1 cellular context compared by ENCODE assay signal in genomic region chr9:128115187-128116103, GRCh38.
TF ChIP-seq lines count a peak whose summit lies in the region.

No MANE protein-coding gene starts in this region.

TF ChIP-seq in HepG2, 621 proteins besides CTCF, POLR2A, EP300 and RAD21 (continued from another document and continues in another):
- no peak for TF ChIP-seq GLI4 (CRISPR knock-in tag; IDR thresholded peaks at IDR 0.05; ENCODE audit: borderline replicate concordance)
- TF ChIP-seq ZNF646 (CRISPR knock-in tag; IDR thresholded peaks at IDR 0.05) = no peak
- TF ChIP-seq USF2 (IDR thresholded peaks at IDR 0.05; ENCODE audit: low read depth, low read length) = peak; percentile 64
- TF ChIP-seq USF2 (CRISPR knock-in tag; IDR thresholded peaks at IDR 0.05; ENCODE audit: borderline replicate concordance) = peak; percentile 91; the same call in 1 of the 2 replicates
- no peak for TF ChIP-seq ATF7 (IDR thresholded peaks at IDR 0.05)
- peak; percentile 90; the same call in 1 of the 2 replicates for TF ChIP-seq ATF7 (CRISPR knock-in tag; IDR thresholded peaks at IDR 0.05)
- TF ChIP-seq TERF1 (CRISPR knock-in tag; IDR thresholded peaks at IDR 0.05) = no peak
- peak; percentile 79; the same call in 1 of the 2 replicates for TF ChIP-seq AKAP8 (CRISPR knock-in tag; IDR thresholded peaks at IDR 0.05)
- TF ChIP-seq ZNF781 (CRISPR knock-in tag; IDR thresholded peaks at IDR 0.05; ENCODE audit: borderline replicate concordance, not compliant biosample characterization) = peak; percentile 71
- no peak for TF ChIP-seq CENPT (CRISPR knock-in tag; IDR thresholded peaks at IDR 0.05; ENCODE audit: low read depth)
- peak; percentile 84; the same call in 1 of the 2 replicates for TF ChIP-seq SPEN (CRISPR knock-in tag; IDR thresholded peaks at IDR 0.05; ENCODE audit: low read depth)
- TF ChIP-seq CHCHD3 (CRISPR knock-in tag; IDR thresholded peaks at IDR 0.05) = 0 out of 2 replicates have a peak, but pooled peaks have one; percentile 24
- TF ChIP-seq ZSCAN25 (CRISPR knock-in tag; IDR thresholded peaks at IDR 0.05) = peak; percentile 82
- TF ChIP-seq PHF8 (CRISPR knock-in tag; IDR thresholded peaks at IDR 0.05) = peak; percentile 53
- TF ChIP-seq HMG20B (CRISPR knock-in tag; conservative IDR thresholded peaks at IDR 0.05) = peak; percentile 77; the same call in 1 of the 2 replicates
- peak; percentile 90 for TF ChIP-seq ZNF318 (CRISPR knock-in tag; IDR thresholded peaks at IDR 0.05)
- peak; percentile 99 for TF ChIP-seq MED1 (CRISPR knock-in tag; IDR thresholded peaks at IDR 0.05)
- no peak for TF ChIP-seq ZNF557 (CRISPR knock-in tag; IDR thresholded peaks at IDR 0.05)
- TF ChIP-seq ZNF484 (CRISPR knock-in tag; IDR thresholded peaks at IDR 0.05; ENCODE audit: borderline replicate concordance, low read depth) = 0 out of 2 replicates have a peak, but pooled peaks have one; percentile 65
- no peak for TF ChIP-seq SETDB1 (CRISPR knock-in tag; IDR thresholded peaks at IDR 0.05; ENCODE audit: borderline replicate concordance)
- no peak for TF ChIP-seq GPBP1L1 (CRISPR knock-in tag; IDR thresholded peaks at IDR 0.05)
- no peak for TF ChIP-seq RBM22 (optimal IDR thresholded peaks at IDR 0.05; ENCODE audit: low read length)
- peak; percentile 96 for TF ChIP-seq SAP130 (CRISPR knock-in tag; IDR thresholded peaks at IDR 0.05; ENCODE audit: low read depth)
- no peak for TF ChIP-seq ZNF577 (CRISPR knock-in tag; IDR thresholded peaks at IDR 0.05; ENCODE audit: borderline replicate concordance, low read depth)
- TF ChIP-seq ZNF501 (CRISPR knock-in tag; IDR thresholded peaks at IDR 0.05) = peak; percentile 98
- TF ChIP-seq SRSF9 (IDR thresholded peaks at IDR 0.05; ENCODE audit: borderline replicate concordance, insufficient read depth, low read depth, low read length, poor library complexity, severe bottlenecking) = no peak
- no peak for TF ChIP-seq LCORL (IDR thresholded peaks at IDR 0.05)
- TF ChIP-seq LCORL (CRISPR knock-in tag; IDR thresholded peaks at IDR 0.05) = peak; percentile 97
- TF ChIP-seq REXO4 (CRISPR knock-in tag; IDR thresholded peaks at IDR 0.05; ENCODE audit: borderline replicate concordance) = no peak; the same call in 1 of the 2 replicates
- TF ChIP-seq TOPORS (CRISPR knock-in tag; IDR thresholded peaks at IDR 0.05) = no peak
- TF ChIP-seq ZNF839 (CRISPR knock-in tag; IDR thresholded peaks at IDR 0.05; ENCODE audit: borderline replicate concordance) = no peak
- TF ChIP-seq ARID4A (CRISPR knock-in tag; IDR thresholded peaks at IDR 0.05; ENCODE audit: borderline replicate concordance) = peak; percentile 88
- peak; percentile 83; the same call in 1 of the 2 replicates for TF ChIP-seq ZIK1 (CRISPR knock-in tag; IDR thresholded peaks at IDR 0.05; ENCODE audit: borderline replicate concordance, low read depth)
